Comparison of ENCODE assay signal across 23 cellular contexts in genomic region chr1:214505134-214505533, GRCh38. TPM values are rescaled to one million over a fixed set of nuclear protein-coding genes. Genes with fewer than 3 reads are reported as not detected.
DNase-seq lines count a peak whose midpoint lies in the region; ATAC-seq, FAIRE-seq and TF ChIP-seq lines count a peak whose summit lies in the region.
"Had no signal": no experiment of that assay in that cellular context is flagged by ENCODE, and none has a peak within 500 bp of the region (broad histone marks: within the 10 kb centered on the region; RNA-seq: fewer than 3 reads in every experiment).

No MANE protein-coding gene starts in this region.

- no peak for TF ChIP-seq POLR2A in H1 (IDR thresholded peaks at IDR 0.05; ENCODE audit: control extremely low read depth in 1 of 2, low read depth in 2 of 2, low read length in 2 of 2)

- H4K5ac ChIP-seq in H1 (ENCODE audit: insufficient read length, low read depth, low read length) = no peak overlapping the region

- H3K9me3 ChIP-seq in H1 (ENCODE audit: insufficient read depth in 2 of 2, low read depth in 1 of 2, low read length in 1 of 2) = peaks cover 3 to 5% of the 10 kb centered on the region in 2 experiments
- H3K9me3 ChIP-seq: A549, ascending aorta, HAP-1, tibial nerve had no signal

- no peak overlapping the region for H2AK5ac ChIP-seq in H1 (ENCODE audit: low read depth, low read length)

- ATAC-seq in sciatic nerve = peak; percentile 32
- ATAC-seq: activated CD8-positive, alpha-beta T cell treated with anti-CD3 and anti-CD28 coated beads, Interleukin-2, amount 10 ng/mL, durations not matched to agents 7 days and 5 days; activated T-cell treated with anti-CD3 and anti-CD28 coated beads, Interleukin-2, amount 50 U/mL, for 4 hours; foreskin keratinocyte had no signal

- H3K4me1 ChIP-seq in H1 (replicated peaks in 1 of 4; ENCODE audit: control insufficient read depth in 3 of 4, insufficient read depth in 4 of 4, low read length in 3 of 4) = peaks cover 0 to 14% (median 8%) of the 10 kb centered on the region in 4 experiments; a peak in 4 of 7 replicates
- H3K4me1 ChIP-seq: ascending aorta had no signal

- no peak overlapping the region for H3K14ac ChIP-seq in H1 (ENCODE audit: insufficient read length)

- no peak overlapping the region for H2BK15ac ChIP-seq in H1 (ENCODE audit: low read length)

- no peak overlapping the region for H3K27ac ChIP-seq in H1 (ENCODE audit: low read depth, low read length)
- no peak overlapping the region for H3K27ac ChIP-seq in coronary artery
- H3K27ac ChIP-seq: ascending aorta, foreskin keratinocyte, neural progenitor cell, tibial nerve had no signal

- no peak overlapping the region for H3K18ac ChIP-seq in H1 (ENCODE audit: extremely low read depth, low read length)

- no peak overlapping the region; a peak in 1 of 4 replicates for H3K4me2 ChIP-seq in H1 (ENCODE audit: insufficient read depth in 1 of 2, low read depth in 2 of 2, low read length in 2 of 2)
- H3K4me2 ChIP-seq: neural progenitor cell had no signal

- no peak overlapping the region for H4K91ac ChIP-seq in H1 (replicated peaks; ENCODE audit: insufficient read length, low read length)

- H3K79me2 ChIP-seq in H1 (ENCODE audit: control insufficient read depth in 1 of 2, insufficient read depth in 2 of 2, low read length in 2 of 2) = peaks cover 0 to 84% of the 10 kb centered on the region in 2 experiments; a peak in 2 of 4 replicates

- no peak overlapping the region for H2BK12ac ChIP-seq in H1 (ENCODE audit: low read depth, low read length)

- POLR2A ChIA-PET in H1 (lab: Charles Lee; ENCODE audit: partially characterized antibody) = interaction anchor here (1.4 to 1.8 kb wide), 2 partner anchors 47 to 77 kb away, joined by 3 to 4 read pairs; partner anchors contain the start of gene PTPN14

- no peak overlapping the region for H3K56ac ChIP-seq in H1 (replicated peaks; ENCODE audit: insufficient read length, low read depth, low read length)

- no peak overlapping the region for H2BK120ac ChIP-seq in H1 (replicated peaks; ENCODE audit: low read depth, low read length)

- 81% methylated on average over 8 of the region's 8 CpGs; no CpG with 5 or more reads in 1 of the 2 experiments for WGBS in H1 (ENCODE audit: extremely low coverage in 1 of 2, insufficient coverage in 1 of 2, insufficient read length in 1 of 2, insufficient replicate concordance in 2 of 2, low coverage in 1 of 2, low lambda C conversion rate in 2 of 2, missing lambda C conversion rate in 1 of 2), 2 experiments

- no peak overlapping the region for H2AFZ ChIP-seq in H1 (ENCODE audit: low read length)
- H2AFZ ChIP-seq: neural progenitor cell had no signal

- DNase-seq in NCI-H345 (lab: John Stamatoyannopoulos, UW) (peak; percentile 11), NCI-H345 treated with DMSO at 0.1 percent for 48 hours (lab: John Stamatoyannopoulos, UW; ENCODE audit: unreplicated experiment) (no peak), NCI-H2029 (lab: John Stamatoyannopoulos, UW) (peak; percentile 70), H1 (ENCODE audit: low read depth in 1 of 2, low spot score in 2 of 2) (no peak), sciatic nerve (ENCODE audit: low spot score) (no peak), hippocampal formation (lab: John Stamatoyannopoulos, UW) (no peak), RCC 7860 (ENCODE audit: low spot score) (no peak), coronary artery (ENCODE audit: low spot score) (no peak)
- DNase-seq: activated CD4-positive, CD25-positive, alpha-beta regulatory T cell; activated CD8-positive, alpha-beta T cell treated with anti-CD3 and anti-CD28 coated beads, Interleukin-2, amount 10 ng/mL, durations not matched to agents 7 days and 5 days; activated naive CD4-positive, alpha-beta T cell treated with anti-CD3 and anti-CD28 coated beads, Interleukin-2, amount 10 ng/mL, durations not matched to agents 7 days and 5 days; activated T-cell treated with anti-CD3 and anti-CD28 coated beads, Interleukin-2, amount 50 U/mL, for 4 hours; foreskin keratinocyte; NCI-H1105 treated with DMSO at 0.1 percent for 48 hours; SIG-M5; T-helper 2 cell had no signal

- H4K8ac ChIP-seq in H1 (ENCODE audit: extremely low read depth, insufficient read depth, low read length) = no peak overlapping the region

- no peaks in the 10 kb centered on the region for H3K27me3 ChIP-seq in H1 (replicated peaks in 1 of 4; ENCODE audit: control insufficient read depth in 3 of 4, extremely low read depth in 1 of 4, insufficient read depth in 3 of 4, low read length in 3 of 4)
- H3K27me3 ChIP-seq: ascending aorta, foreskin keratinocyte, neural progenitor cell, tibial nerve had no signal

- no peak for TF ChIP-seq EP300 in H1 (IDR thresholded peaks at IDR 0.05; ENCODE audit: borderline replicate concordance in 1 of 2, low read depth in 2 of 2, low read length in 2 of 2)

- H2BK20ac ChIP-seq in H1 (ENCODE audit: low read length) = no peak overlapping the region; the same call in 1 of the 2 replicates

- CTCF ChIA-PET in H1 (lab: Charles Lee; ENCODE audit: partially characterized antibody) = interaction anchor here (0.7 to 2.1 kb wide), 8 partner anchors 32 to 291 kb away, joined by 3 to 8 read pairs (median 3); partner anchors contain the start of gene PTPN14

- FAIRE-seq in H1 (lab: Jason Lieb, UNC) = no peak
- no peak for FAIRE-seq in RCC 7860 (lab: Jason Lieb, UNC)
- FAIRE-seq: A549, colon, endothelial cell of umbilical vein had no signal

- no peaks in the 10 kb centered on the region for H3K23me2 ChIP-seq in H1 (ENCODE audit: low read depth, low read length)

- H3K4ac ChIP-seq in H1 (replicated peaks; ENCODE audit: insufficient read length, low read depth, low read length) = no peak overlapping the region

- no peak overlapping the region for H3K23ac ChIP-seq in H1 (ENCODE audit: insufficient read length)

- peak in 2 of 3 experiments; percentile 4 to 23; a peak in 1 of 4 replicates for TF ChIP-seq CTCF in H1 (IDR thresholded peaks at IDR 0.05; ENCODE audit: control extremely low read depth in 1 of 3, insufficient read depth in 1 of 3, low read depth in 1 of 3, low read length in 3 of 3)
- TF ChIP-seq CTCF in coronary artery (IDR thresholded peaks at IDR 0.05) = no peak

- H3K9ac ChIP-seq in H1 (replicated peaks in 1 of 4; ENCODE audit: extremely low read depth in 1 of 4, low read depth in 3 of 4, low read length in 3 of 4) = no peak overlapping the region
- H3K9ac ChIP-seq: neural progenitor cell had no signal

- H3K79me1 ChIP-seq in H1 (ENCODE audit: low read depth, low read length) = peaks cover 5% of the 10 kb centered on the region; the same call in 1 of the 2 replicates

- H4K20me1 ChIP-seq in H1 (replicated peaks in 1 of 2; ENCODE audit: control insufficient read depth in 1 of 2, insufficient read depth in 2 of 2, low read length in 2 of 2) = peaks cover 5 to 9% of the 10 kb centered on the region in 2 experiments

- intact Hi-C loops in sciatic nerve (cut with DNase I) = no loop called here

- peak overlapping the region; percentile 40; the same call in 1 of the 2 replicates for H2BK5ac ChIP-seq in H1 (ENCODE audit: low read depth, low read length)

- no peak overlapping the region for H3K4me3 ChIP-seq in H1 (ENCODE audit: extremely low read depth in 1 of 4, insufficient read depth in 2 of 4, low read depth in 3 of 4, low read length in 4 of 4)
- no peak overlapping the region for H3K4me3 ChIP-seq in coronary artery
- H3K4me3 ChIP-seq: A549, ascending aorta, HAP-1, neural progenitor cell, tibial nerve had no signal

- no peak for TF ChIP-seq RAD21 in H1 (IDR thresholded peaks at IDR 0.05 in 1 of 2, conservative IDR thresholded peaks at IDR 0.05 in 1 of 2; ENCODE audit: low read depth in 2 of 2, low read length in 2 of 2)

- peaks cover 0 to 5% (median 2%) of the 10 kb centered on the region in 4 experiments; a peak in 4 of 8 replicates for H3K36me3 ChIP-seq in H1 (ENCODE audit: control insufficient read depth in 2 of 4, insufficient read depth in 4 of 4, low read length in 3 of 4)
- H3K36me3 ChIP-seq: ascending aorta, HAP-1, tibial nerve had no signal

TF ChIP-seq in H1, 55 proteins besides CTCF, POLR2A, EP300 and RAD21:
- TF ChIP-seq CEBPB (IDR thresholded peaks at IDR 0.05; ENCODE audit: low read depth, low read length) = no peak
- no peak for TF ChIP-seq KDM4A (IDR thresholded peaks at IDR 0.05; ENCODE audit: low read depth, low read length, severe bottlenecking)
- TF ChIP-seq ATF3 (IDR thresholded peaks at IDR 0.05; ENCODE audit: insufficient read depth, low read depth, low read length) = no peak
- no peak for TF ChIP-seq CBX8 (IDR thresholded peaks at IDR 0.05; ENCODE audit: borderline replicate concordance, low read depth, low read length)
- TF ChIP-seq SRF (IDR thresholded peaks at IDR 0.05; ENCODE audit: low read depth, low read length) = no peak
- no peak for TF ChIP-seq TAF1 (IDR thresholded peaks at IDR 0.05; ENCODE audit: low read depth, low read length)
- no peak for TF ChIP-seq E2F6 (IDR thresholded peaks at IDR 0.05)
- no peak for TF ChIP-seq NRF1 (IDR thresholded peaks at IDR 0.05; ENCODE audit: low read depth, low read length)
- TF ChIP-seq YY1 (IDR thresholded peaks at IDR 0.05; ENCODE audit: low read depth, low read length) = no peak

RNA-seq across cellular contexts. Expression of gene PTPN14, which starts 46.3 kb away (rescaled TPM):
- total RNA-seq in H1 (2021; fragmentation: NEBNext Ultra II Directional; extraction: Animal tissue kit (Norgen Biotek cat#: 25700)) = 77.4 and 93.6 TPM in 2 replicates
- 14.4 and 19.8 TPM in 2 replicates for polyA plus RNA-seq in H1 (2011; rRNA removed)
- polyA plus RNA-seq in H1 (2011; cell fraction: cytosol; rRNA removed) = 15.5 TPM
- polyA plus RNA-seq in H1 (2011; cell fraction: nucleus; rRNA removed) = 38.0 TPM
- polyA plus RNA-seq in H1 (2012, experiment 1 of 2) = 11.9 to 20.9 TPM (median 16.0 TPM) in 4 replicates
- 2.1 TPM for polyA plus RNA-seq in H1 (2012, experiment 2 of 2)
- 22.6 TPM for polyA plus RNA-seq in H1 (2013, experiment 1 of 2)
- 21.4 TPM for polyA plus RNA-seq in H1 (2013, experiment 2 of 2)
- polyA minus RNA-seq in H1 (2011; rRNA and poly(A)+ RNA removed) = 76.1 and 85.9 TPM in 2 replicates
- polyA minus RNA-seq in H1 (2011; cell fraction: cytosol; rRNA and poly(A)+ RNA removed) = 44.8 TPM
- polyA minus RNA-seq in H1 (2011; cell fraction: nucleus; rRNA and poly(A)+ RNA removed) = 80.0 TPM
- 85.9 TPM for total RNA-seq in sciatic nerve

Comparison
In these comparisons a context has a peak if more than half of its experiments do, and no peak if none do; other contexts are left out.
1. DNase-seq: peak in NCI-H345 (single experiment) and NCI-H2029 (single experiment); none in NCI-H345 treated with DMSO at 0.1 percent for 48 hours (single experiment), H1 (0 of 2), sciatic nerve (single experiment), hippocampal formation (0 of 2), RCC 7860 (single experiment) and coronary artery (single experiment).